In the genomic region with DNA sequence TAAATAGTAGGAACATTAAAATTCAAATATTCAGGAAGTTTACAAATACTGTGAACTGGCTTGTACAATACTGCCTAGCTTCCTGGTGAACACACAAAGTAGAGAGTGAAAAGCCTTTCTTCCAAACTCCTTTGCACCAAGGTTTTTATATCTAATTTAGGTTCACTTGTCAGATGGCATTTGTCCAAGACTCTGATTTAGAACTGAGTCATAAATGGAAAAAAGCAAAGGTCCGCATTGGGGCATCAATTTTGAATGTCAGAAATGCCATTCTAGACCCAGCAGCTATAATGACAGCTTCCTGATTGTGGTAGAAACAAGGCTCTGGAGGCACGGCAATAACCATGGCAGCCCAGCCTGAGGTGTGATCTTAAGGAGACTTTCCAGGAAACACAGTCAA, we compare ENCODE assay signal across 12 cellular contexts.
A peak's percentile ranks its signal among the peaks of the same experiment; 100 is the strongest.
DNase-seq lines count a peak whose midpoint lies in the region; ATAC-seq and TF ChIP-seq lines count a peak whose summit lies in the region.
"Had no signal": no experiment of that assay in that cellular context is flagged by ENCODE, and none has a peak within 500 bp of the region (broad histone marks: within the 10 kb centered on the region; RNA-seq: fewer than 3 reads in every experiment).

No MANE protein-coding gene starts in this region.

- no peaks in the 10 kb centered on the region for H4K20me1 ChIP-seq in SK-N-SH (ENCODE audit: insufficient read depth)

- no peaks in the 10 kb centered on the region for H3K9me3 Mint-ChIP-seq in stimulated activated effector memory CD8-positive, alpha-beta T cell treated with anti-CD3 and anti-CD28 coated beads, Interleukin-12 subunit alpha, Interleukin-12 subunit beta, amount 100 ng/mL, for 72 hours

- no peak overlapping the region for H3K4me2 ChIP-seq in SK-N-SH

- peaks cover 29% of the 10 kb centered on the region for H3K36me3 Mint-ChIP-seq in stimulated activated effector memory CD8-positive, alpha-beta T cell treated with anti-CD3 and anti-CD28 coated beads, Interleukin-12 subunit alpha, Interleukin-12 subunit beta, amount 100 ng/mL, for 72 hours

- no peak for ATAC-seq in stimulated activated effector memory CD8-positive, alpha-beta T cell treated with anti-CD3 and anti-CD28 coated beads, Interleukin-12 subunit alpha, Interleukin-12 subunit beta, amount 100 ng/mL, for 72 hours
- no peak for ATAC-seq in HG03025 (IDR thresholded peaks at IDR 0.05; ENCODE audit: low FRiP score, unreplicated experiment)

- peaks cover 6 to 18% of the 10 kb centered on the region in 2 experiments for H3K36me3 ChIP-seq in SK-N-SH (replicated peaks in 1 of 2; ENCODE audit: control insufficient read depth in 1 of 2, insufficient read depth in 2 of 2, low read length in 1 of 2)
- H3K36me3 ChIP-seq in thyroid gland, result peaks cover 3 to 9% of the 10 kb centered on the region in 2 donors

- peaks cover 2 to 8% of the 10 kb centered on the region in 2 experiments; a peak in 2 of 4 replicates for H3K4me1 ChIP-seq in SK-N-SH (ENCODE audit: control insufficient read depth in 1 of 2, insufficient read depth in 2 of 2, low read depth in 1 of 2, low read length in 1 of 2)
- no peaks in the 10 kb centered on the region for H3K4me1 ChIP-seq in thyroid gland
- H3K4me1 ChIP-seq: testis had no signal

- no peaks in the 10 kb centered on the region for H3K79me2 ChIP-seq in SK-N-SH (ENCODE audit: insufficient read depth)

- H3K27me3 ChIP-seq in SK-N-SH (ENCODE audit: insufficient read depth) (no peaks in the 10 kb centered on the region), thyroid gland (no peaks in the 10 kb centered on the region)
- H3K27me3 ChIP-seq: testis had no signal

- H3K9me3 ChIP-seq in SK-N-SH (no peaks in the 10 kb centered on the region), thyroid gland (no peaks in the 10 kb centered on the region)
- H3K9me3 ChIP-seq: testis had no signal

- intact Hi-C loops in thyroid gland (cut with DNase I), result no loop called here

- H3K27ac Mint-ChIP-seq in stimulated activated effector memory CD8-positive, alpha-beta T cell treated with anti-CD3 and anti-CD28 coated beads, Interleukin-12 subunit alpha, Interleukin-12 subunit beta, amount 100 ng/mL, for 72 hours, result peak overlapping the region; percentile 26

- no peak for TF ChIP-seq POLR2A in thyroid gland (IDR thresholded peaks at IDR 0.05)

- H3K9me2 ChIP-seq in SK-N-SH, result no peaks in the 10 kb centered on the region

- H3K4me1 Mint-ChIP-seq in stimulated activated effector memory CD8-positive, alpha-beta T cell treated with anti-CD3 and anti-CD28 coated beads, Interleukin-12 subunit alpha, Interleukin-12 subunit beta, amount 100 ng/mL, for 72 hours, result no peaks in the 10 kb centered on the region

- POLR2A ChIA-PET in SK-N-SH (lab: Yijun Ruan, JAX), result interaction anchor here (0.7 kb wide), 1 partner anchor 26 kb away, joined by 4 read pairs; no protein-coding TSS in a partner anchor

- CTCF ChIA-PET in SK-N-SH (lab: Yijun Ruan, JAX), result interaction anchor here (1.0 to 1.1 kb wide), 2 partner anchors 10 to 187 kb away, joined by 3 to 4 read pairs; no protein-coding TSS in a partner anchor

- TF ChIP-seq RAD21 in SK-N-SH (IDR thresholded peaks at IDR 0.05; ENCODE audit: low read length), result no peak

- no peak overlapping the region for H3K9ac ChIP-seq in SK-N-SH

- no peak overlapping the region for H3K4me3 Mint-ChIP-seq in stimulated activated effector memory CD8-positive, alpha-beta T cell treated with anti-CD3 and anti-CD28 coated beads, Interleukin-12 subunit alpha, Interleukin-12 subunit beta, amount 100 ng/mL, for 72 hours

- no peak overlapping the region for H2AFZ ChIP-seq in SK-N-SH (ENCODE audit: low read depth)

- H3F3A ChIP-seq in SK-N-SH (replicated peaks; ENCODE audit: insufficient read depth), result peaks cover 12% of the 10 kb centered on the region

- no peak for TF ChIP-seq EP300 in SK-N-SH (IDR thresholded peaks at IDR 0.05; ENCODE audit: borderline replicate concordance in 1 of 2, low read depth in 1 of 2, low read length in 1 of 2)

- DNase-seq in HPDE6-E6E7 (ENCODE audit: extremely low spot score) (peak; percentile 49), SK-N-SH (no peak), fibroblast of pulmonary artery (ENCODE audit: low read depth) (peak; percentile 57), thyroid gland (no peak)
- DNase-seq in stimulated activated effector memory CD8-positive, alpha-beta T cell treated with anti-CD3 and anti-CD28 coated beads, Interleukin-12 subunit alpha, Interleukin-12 subunit beta, amount 100 ng/mL, for 72 hours (ENCODE audit: low spot score in 2 of 2), result no peak
- DNase-seq in stimulated activated naive CD4-positive, alpha-beta T cell (lab: John Stamatoyannopoulos, UW), result no peak
- DNase-seq: DMS153; effector memory CD4-positive, alpha-beta T cell; T-helper 9 cell; testis had no signal

- 11% methylated on average over 2 of the region's 2 CpGs for WGBS in SK-N-SH (ENCODE audit: low lambda C conversion rate)
- 68 to 73% methylated on average over 2 of the region's 2 CpGs for WGBS in thyroid gland, 2 donors

- no peak overlapping the region for H3K4me3 ChIP-seq in SK-N-SH (ENCODE audit: low read depth in 2 of 2, low read length in 1 of 2)
- H3K4me3 ChIP-seq in fibroblast of pulmonary artery (replicated peaks; ENCODE audit: low read depth, low read length), result no peak overlapping the region
- no peak overlapping the region for H3K4me3 ChIP-seq in thyroid gland (replicated peaks in 1 of 3)
- H3K4me3 ChIP-seq: K562, testis had no signal

- H3K27ac ChIP-seq in SK-N-SH (ENCODE audit: low read depth in 2 of 2, low read length in 1 of 2) (no peak overlapping the region; a peak in 1 of 4 replicates), thyroid gland (no peak overlapping the region)
- H3K27ac ChIP-seq: testis had no signal

- TF ChIP-seq CTCF in SK-N-SH (IDR thresholded peaks at IDR 0.05), result no peak
- TF ChIP-seq CTCF in fibroblast of pulmonary artery (IDR thresholded peaks at IDR 0.05; ENCODE audit: low read length, missing control alignments), result no peak
- no peak for TF ChIP-seq CTCF in thyroid gland (IDR thresholded peaks at IDR 0.05)

TF ChIP-seq in SK-N-SH, 30 proteins besides CTCF, POLR2A, EP300 and RAD21:
- TF ChIP-seq SIN3A (IDR thresholded peaks at IDR 0.05; ENCODE audit: borderline replicate concordance, low read depth, low read length) (no peak), EZH2phosphoT487 (IDR thresholded peaks at IDR 0.05; ENCODE audit: borderline replicate concordance, low read depth) (no peak), NFIC (IDR thresholded peaks at IDR 0.05; ENCODE audit: borderline replicate concordance) (peak; percentile 68), FOSL2 (IDR thresholded peaks at IDR 0.05; ENCODE audit: borderline replicate concordance, low read depth) (peak; percentile 62; the same call in 1 of the 2 replicates), JUND (IDR thresholded peaks at IDR 0.05) (peak; percentile 61; the same call in 1 of the 2 replicates), FOXM1 (IDR thresholded peaks at IDR 0.05; ENCODE audit: low read depth) (no peak), TCF12 (IDR thresholded peaks at IDR 0.05) (peak; percentile 24)
- TF ChIP-seq, protein P1, sequence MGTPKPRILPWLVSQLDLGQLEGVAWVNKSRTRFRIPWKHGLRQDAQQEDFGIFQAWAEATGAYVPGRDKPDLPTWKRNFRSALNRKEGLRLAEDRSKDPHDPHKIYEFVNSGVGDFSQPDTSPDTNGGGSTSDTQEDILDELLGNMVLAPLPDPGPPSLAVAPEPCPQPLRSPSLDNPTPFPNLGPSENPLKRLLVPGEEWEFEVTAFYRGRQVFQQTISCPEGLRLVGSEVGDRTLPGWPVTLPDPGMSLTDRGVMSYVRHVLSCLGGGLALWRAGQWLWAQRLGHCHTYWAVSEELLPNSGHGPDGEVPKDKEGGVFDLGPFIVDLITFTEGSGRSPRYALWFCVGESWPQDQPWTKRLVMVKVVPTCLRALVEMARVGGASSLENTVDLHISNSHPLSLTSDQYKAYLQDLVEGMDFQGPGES (IDR thresholded peaks at IDR 0.05; ENCODE audit: low read depth, low read length), result no peak
- TF ChIP-seq, protein P2, sequence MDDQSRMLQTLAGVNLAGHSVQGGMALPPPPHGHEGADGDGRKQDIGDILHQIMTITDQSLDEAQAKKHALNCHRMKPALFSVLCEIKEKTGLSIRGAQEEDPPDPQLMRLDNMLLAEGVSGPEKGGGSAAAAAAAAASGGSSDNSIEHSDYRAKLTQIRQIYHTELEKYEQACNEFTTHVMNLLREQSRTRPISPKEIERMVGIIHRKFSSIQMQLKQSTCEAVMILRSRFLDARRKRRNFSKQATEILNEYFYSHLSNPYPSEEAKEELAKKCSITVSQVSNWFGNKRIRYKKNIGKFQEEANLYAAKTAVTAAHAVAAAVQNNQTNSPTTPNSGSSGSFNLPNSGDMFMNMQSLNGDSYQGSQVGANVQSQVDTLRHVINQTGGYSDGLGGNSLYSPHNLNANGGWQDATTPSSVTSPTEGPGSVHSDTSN (IDR thresholded peaks at IDR 0.05), result peak; percentile 93

Comparison
In these comparisons a context has a peak if more than half of its experiments do, and no peak if none do; other contexts are left out.
1. DNase-seq: peak in HPDE6-E6E7 (single experiment) and fibroblast of pulmonary artery (single experiment); none in SK-N-SH (single experiment), stimulated activated effector memory CD8-positive, alpha-beta T cell treated with anti-CD3 and anti-CD28 coated beads, Interleukin-12 subunit alpha, Interleukin-12 subunit beta, amount 100 ng/mL, for 72 hours (0 of 2), stimulated activated naive CD4-positive, alpha-beta T cell (0 of 6) and thyroid gland (0 of 2).